In genomic region chr17:52201764-52202571, GRCh38 we compare ENCODE assay signal across 22 cellular contexts. TPM values are rescaled to one million over a fixed set of nuclear protein-coding genes. Genes with fewer than 3 reads are reported as not detected.
"Had no signal": no experiment of that assay in that cellular context is flagged by ENCODE, and none has a peak within 500 bp of the region (broad histone marks: within the 10 kb centered on the region; RNA-seq: fewer than 3 reads in every experiment).

No MANE protein-coding gene starts in this region.

- H3K27ac Mint-ChIP-seq: activated naive CD8-positive, alpha-beta T cell; dendritic cell treated with granulocyte-macrophage colony-stimulating factor and Interleukin-4, amounts not matched to agents 40 ng/mL and 50 ng/mL, for 4 days; stimulated activated effector memory CD8-positive, alpha-beta T cell treated with anti-CD3 and anti-CD28 coated beads, Interleukin-12 subunit alpha, Interleukin-12 subunit beta, amount 100 ng/mL, for 72 hours; T-helper 1 cell treated with Interleukin-12 subunit alpha and Interleukin-12 subunit beta and Interleukin-4 antibody, amounts not matched to agents 30 μg/mL and 1 μg/mL, for 36 hours had no signal

- ATAC-seq: esophagus mucosa; gastrocnemius medialis; left lung; right cardiac atrium; stimulated activated effector memory CD8-positive, alpha-beta T cell treated with anti-CD3 and anti-CD28 coated beads, Interleukin-12 subunit alpha, Interleukin-12 subunit beta, amount 100 ng/mL, for 72 hours had no signal

- DNase-seq: activated CD4-positive, CD25-positive, alpha-beta regulatory T cell treated with anti-CD3 and anti-CD28 coated beads, Interleukin-2, amount 50 U/mL, for 72 hours; activated CD8-positive, alpha-beta memory T cell treated with anti-CD3 and anti-CD28 coated beads for 24 hours; effector CD8-positive, alpha-beta T cell; gastrocnemius medialis; left lung; midbrain; right cardiac atrium; stimulated activated CD4-positive, alpha-beta T cell treated with anti-CD3 and anti-CD28 coated beads, Interleukin-4, amount 100 ng/mL, for 24 hours; upper lobe of left lung had no signal

- H3K27ac ChIP-seq: gastrocnemius medialis, left lung, thoracic aorta, upper lobe of left lung, VCaP had no signal

- H3K4me1 ChIP-seq: gastrocnemius medialis, left lung, upper lobe of left lung had no signal

- H3K4me3 Mint-ChIP-seq: activated naive CD8-positive, alpha-beta T cell; dendritic cell treated with granulocyte-macrophage colony-stimulating factor and Interleukin-4, amounts not matched to agents 40 ng/mL and 50 ng/mL, for 4 days; nephron; stimulated activated effector memory CD8-positive, alpha-beta T cell treated with anti-CD3 and anti-CD28 coated beads, Interleukin-12 subunit alpha, Interleukin-12 subunit beta, amount 100 ng/mL, for 72 hours; T-helper 1 cell treated with Interleukin-12 subunit alpha and Interleukin-12 subunit beta and Interleukin-4 antibody, amounts not matched to agents 30 μg/mL and 1 μg/mL, for 36 hours had no signal

- H3K4me3 ChIP-seq: gastrocnemius medialis, left lung, thoracic aorta, upper lobe of left lung had no signal

- H3K4me1 Mint-ChIP-seq: nephron; stimulated activated effector memory CD8-positive, alpha-beta T cell treated with anti-CD3 and anti-CD28 coated beads, Interleukin-12 subunit alpha, Interleukin-12 subunit beta, amount 100 ng/mL, for 72 hours had no signal

- H3K27me3 Mint-ChIP-seq: dendritic cell treated with granulocyte-macrophage colony-stimulating factor and Interleukin-4, amounts not matched to agents 40 ng/mL and 50 ng/mL, for 4 days had no signal

- H3K27me3 ChIP-seq: gastrocnemius medialis, left lung, upper lobe of left lung had no signal

- H3K36me3 Mint-ChIP-seq: activated naive CD8-positive, alpha-beta T cell; stimulated activated effector memory CD8-positive, alpha-beta T cell treated with anti-CD3 and anti-CD28 coated beads, Interleukin-12 subunit alpha, Interleukin-12 subunit beta, amount 100 ng/mL, for 72 hours had no signal

- H3K36me3 ChIP-seq: gastrocnemius medialis, left lung, thoracic aorta, upper lobe of left lung had no signal

- H3K9me3 Mint-ChIP-seq: dendritic cell treated with granulocyte-macrophage colony-stimulating factor and Interleukin-4, amounts not matched to agents 40 ng/mL and 50 ng/mL, for 4 days; nephron; T-helper 1 cell treated with Interleukin-12 subunit alpha and Interleukin-12 subunit beta and Interleukin-4 antibody, amounts not matched to agents 30 μg/mL and 1 μg/mL, for 36 hours had no signal

RNA-seq across cellular contexts. Expression of gene CA10, which starts 43.5 kb away (rescaled TPM):
- total RNA-seq: bronchial epithelial cell, chondrocyte, esophagus mucosa, gastrocnemius medialis, left lung, lung microvascular endothelial cell, omental fat pad, posterior vena cava, right cardiac atrium, thoracic aorta had no signal
